In genomic region chr13:24087611-24088235, GRCh38 we compare ENCODE assay signal across 1 cellular context.
TF ChIP-seq lines count a peak whose summit lies in the region.

No MANE protein-coding gene starts in this region.

TF ChIP-seq in H1, 55 proteins besides CTCF, POLR2A, EP300 and RAD21:
- TF ChIP-seq JUN (IDR thresholded peaks at IDR 0.05; ENCODE audit: low read depth, low read length) (no peak), KDM1A (IDR thresholded peaks at IDR 0.05; ENCODE audit: borderline replicate concordance, low read length) (no peak)
